In the genomic region with DNA sequence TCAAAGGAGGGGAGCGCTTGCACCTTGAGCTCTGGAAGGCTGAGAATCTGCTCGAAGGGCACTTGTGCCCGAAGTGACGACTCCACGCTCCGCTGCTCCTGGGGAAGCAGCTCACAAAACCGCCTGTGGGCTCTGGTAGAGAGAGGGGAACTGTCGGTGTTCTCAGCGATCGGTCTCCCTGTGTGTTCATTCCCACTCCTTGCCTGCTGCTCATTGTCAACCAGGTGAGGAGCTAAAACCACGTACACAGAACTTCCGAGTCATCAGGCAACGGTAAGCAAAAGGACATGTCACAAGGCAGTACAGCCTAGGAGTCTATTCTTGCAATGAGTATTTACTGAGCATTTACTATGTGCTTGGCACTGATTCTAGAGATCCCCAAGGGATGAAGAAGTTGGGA, we compare ENCODE assay signal across 9 cellular contexts. TPM values are rescaled to one million over a fixed set of nuclear protein-coding genes. Genes with fewer than 3 reads are reported as not detected.
A peak's percentile ranks its signal among the peaks of the same experiment; 100 is the strongest.
DNase-seq lines count a peak whose midpoint lies in the region; FAIRE-seq and TF ChIP-seq lines count a peak whose summit lies in the region.
"Had no signal": no experiment of that assay in that cellular context is flagged by ENCODE, and none has a peak within 500 bp of the region (broad histone marks: within the 10 kb centered on the region; RNA-seq: fewer than 3 reads in every experiment).

No MANE protein-coding gene starts in this region.

- dilution Hi-C loops in mammary epithelial cell (cut with HindIII; ENCODE audit: low sequenced_read_pairs): no loop called here

- in situ Hi-C loops in mammary epithelial cell (cut with MboI; ENCODE audit: low sequenced_read_pairs in 2 of 2): no loop called here

- no peaks in the 10 kb centered on the region for H3K9me3 Mint-ChIP-seq in neural crest cell

- H3K4me1 Mint-ChIP-seq in neural crest cell: peaks cover 15% of the 10 kb centered on the region

- H3K4me1 ChIP-seq in MM.1S (ENCODE audit: low read length): peaks cover 7% of the 10 kb centered on the region
- H3K4me1 ChIP-seq in mammary epithelial cell (ENCODE audit: insufficient read depth, low read length): peaks cover 5% of the 10 kb centered on the region

- no peak for TF ChIP-seq CTCF in MM.1S (IDR thresholded peaks at IDR 0.05; ENCODE audit: low read length)
- TF ChIP-seq CTCF in mammary epithelial cell (conservative IDR thresholded peaks at IDR 0.05 in 1 of 2, IDR thresholded peaks at IDR 0.05 in 1 of 2; ENCODE audit: extremely low read depth in 1 of 2, insufficient read depth in 1 of 2, low read depth in 1 of 2, low read length in 2 of 2): no peak
- TF ChIP-seq CTCF in neural crest cell (conservative IDR thresholded peaks at IDR 0.05): no peak

- CTCF ChIA-PET in mammary epithelial cell (lab: Charles Lee; ENCODE audit: low non-redundant PET): no interaction called here

- no peaks in the 10 kb centered on the region for H3K9me2 ChIP-seq in MM.1S (replicated peaks; ENCODE audit: insufficient read depth, low read length)

- DNase-seq in COLO668 (lab: John Stamatoyannopoulos, UW; ENCODE audit: unreplicated experiment) (peak; percentile 27), MM.1S (no peak), mammary epithelial cell (peak; percentile 40), neural crest cell (ENCODE audit: low read depth, low spot score) (no peak), NCI-H1092 (lab: John Stamatoyannopoulos, UW) (no peak), GM12892 (ENCODE audit: insufficient read length) (no peak), DMS 273 treated with DMSO at 0.1 percent for 48 hours (lab: John Stamatoyannopoulos, UW) (no peak)
- no peak for DNase-seq in stimulated activated naive CD4-positive, alpha-beta T cell treated with Interleukin-2 at 50 U/mL for 16 hours (lab: John Stamatoyannopoulos, UW)
- DNase-seq: trophoblast cell had no signal

- H3K9me3 ChIP-seq in MM.1S (replicated peaks; ENCODE audit: insufficient read depth, low read length) (no peaks in the 10 kb centered on the region), mammary epithelial cell (replicated peaks; ENCODE audit: insufficient read depth, low read length) (no peaks in the 10 kb centered on the region)

- TF ChIP-seq POLR2A in GM12892 (IDR thresholded peaks at IDR 0.05; ENCODE audit: low read depth, low read length): no peak

- H3K36me3 ChIP-seq in MM.1S (replicated peaks; ENCODE audit: insufficient read depth, low read length) (peaks cover 9% of the 10 kb centered on the region; the same call in 1 of the 2 replicates), mammary epithelial cell (ENCODE audit: insufficient read depth, low read length) (peaks cover 23% of the 10 kb centered on the region)

- H3K79me2 ChIP-seq in MM.1S (ENCODE audit: low read length) (peaks cover 11% of the 10 kb centered on the region), mammary epithelial cell (ENCODE audit: insufficient read depth, low read length) (peaks cover 33% of the 10 kb centered on the region)

- H3K9ac ChIP-seq in MM.1S (ENCODE audit: low read length) (peak overlapping the region; percentile 81; the same call in 1 of the 2 replicates), mammary epithelial cell (ENCODE audit: insufficient read depth, low read length) (no peak overlapping the region)

- no peak overlapping the region for H2AFZ ChIP-seq in MM.1S (ENCODE audit: low read length)
- H2AFZ ChIP-seq in mammary epithelial cell (ENCODE audit: low read depth, low read length): no peak overlapping the region

- peak overlapping the region; percentile 91 for H3K4me2 ChIP-seq in MM.1S (ENCODE audit: low read depth, low read length)
- no peak overlapping the region for H3K4me2 ChIP-seq in mammary epithelial cell (ENCODE audit: insufficient read depth, low read depth, low read length)

- H3K4me3 ChIP-seq in MM.1S (ENCODE audit: low read length) (peak overlapping the region; percentile 93), mammary epithelial cell (replicated peaks in 1 of 3; ENCODE audit: insufficient read depth in 1 of 3, low read depth in 2 of 3, low read length in 3 of 3) (peak overlapping the region in 1 of 3 experiments; percentile 18)

- intact Hi-C loops in mammary epithelial cell (cut with micrococcal nuclease): no loop called here

- 89% methylated on average over 9 of the region's 13 CpGs for WGBS in mammary epithelial cell (ENCODE audit: low coverage, missing lambda C conversion rate)

- no peak for FAIRE-seq in GM12892 (lab: Jason Lieb, UNC)

- no TSS peak for BruUV-seq in mammary epithelial cell (replicated peaks; lab: Mats Ljungman, UMichigan)

- H4K20me1 ChIP-seq in MM.1S (ENCODE audit: insufficient read depth, low read length) (no peaks in the 10 kb centered on the region), mammary epithelial cell (ENCODE audit: insufficient read depth, low read length) (no peaks in the 10 kb centered on the region)

- no peaks in the 10 kb centered on the region for H3K27me3 Mint-ChIP-seq in neural crest cell (ENCODE audit: low read depth)

- H3K27ac ChIP-seq in MM.1S (ENCODE audit: low read length) (no peak overlapping the region), mammary epithelial cell (ENCODE audit: insufficient read depth, low read depth, low read length) (no peak overlapping the region)

- H3K27me3 ChIP-seq in MM.1S (replicated peaks; ENCODE audit: insufficient read depth, low read length): no peaks in the 10 kb centered on the region
- H3K27me3 ChIP-seq in mammary epithelial cell (ENCODE audit: insufficient read depth, low read length): no peaks in the 10 kb centered on the region

- peaks cover 18% of the 10 kb centered on the region for H3F3A ChIP-seq in MM.1S (ENCODE audit: insufficient read depth, low read length)

- peaks cover 5% of the 10 kb centered on the region for H3K36me3 Mint-ChIP-seq in neural crest cell (ENCODE audit: low read depth)

- no peak overlapping the region for H3K27ac Mint-ChIP-seq in neural crest cell (ENCODE audit: unreplicated experiment)

- peak overlapping the region; percentile 81 for H3K4me3 Mint-ChIP-seq in neural crest cell

RNA-seq across cellular contexts. Expression of a gene that starts 1.5 kb away (rescaled TPM):
- total RNA-seq in mammary epithelial cell: 10 to 100 TPM; 14.8 to 74.6 TPM
- 115 TPM for polyA plus RNA-seq in mammary epithelial cell
- 42.4 TPM for polyA minus RNA-seq in mammary epithelial cell
- total RNA-seq in neural crest cell: 23.1 and 24.5 TPM in 2 replicates
- 82.3 TPM for polyA plus RNA-seq in GM12892 (2012; ENCODE audit: missing spikeins)

RNA-seq across cellular contexts. Expression of a gene that starts 1.8 kb away (rescaled TPM):
- total RNA-seq in mammary epithelial cell (1 to 10 TPM; 3.9 to 6.8 TPM), neural crest cell (5.8 and 7.0 TPM in 2 replicates)
- 2.6 TPM for polyA plus RNA-seq in mammary epithelial cell
- polyA minus RNA-seq in mammary epithelial cell: 7.6 TPM
- polyA plus RNA-seq in GM12892 (2012; ENCODE audit: missing spikeins): 3.2 TPM

RNA-seq across cellular contexts. Expression of a gene that starts 17.2 kb away (rescaled TPM):
- total RNA-seq in mammary epithelial cell: under 1 TPM; 0.17 to 0.21 TPM
- polyA plus RNA-seq in mammary epithelial cell: 0.02 TPM
- polyA minus RNA-seq in mammary epithelial cell: not detected
- 0.19 TPM in 1 of 2 replicates, not detected in the other for total RNA-seq in neural crest cell
- polyA plus RNA-seq in GM12892 (2012; ENCODE audit: missing spikeins): 0.23 TPM

RNA-seq across cellular contexts. Expression of a gene that starts 31.1 kb away (rescaled TPM):
- total RNA-seq in mammary epithelial cell (100 to 1,000 TPM in 1 of 2 donors, 10 to 100 TPM in 1; 44.3 to 108 TPM), neural crest cell (24.0 and 26.3 TPM in 2 replicates)
- 85.9 TPM for polyA plus RNA-seq in mammary epithelial cell
- 152 TPM for polyA minus RNA-seq in mammary epithelial cell
- polyA plus RNA-seq in GM12892 (2012; ENCODE audit: missing spikeins): 7.3 TPM

RNA-seq across cellular contexts. Expression of a gene that starts 33.3 kb away (rescaled TPM):
- total RNA-seq in mammary epithelial cell (10 to 100 TPM; 55.3 to 77.2 TPM), neural crest cell (126 and 132 TPM in 2 replicates)
- 36.4 TPM for polyA plus RNA-seq in mammary epithelial cell
- polyA minus RNA-seq in mammary epithelial cell: 11.9 TPM
- polyA plus RNA-seq in GM12892 (2012; ENCODE audit: missing spikeins): 14.8 TPM

Comparison
In these comparisons a context has a peak if more than half of its experiments do, and no peak if none do; other contexts are left out.
1. DNase-seq: peak in COLO668 (single experiment) and mammary epithelial cell (single experiment); none in MM.1S (single experiment), neural crest cell (single experiment), stimulated activated naive CD4-positive, alpha-beta T cell treated with Interleukin-2 at 50 U/mL for 16 hours (single experiment), NCI-H1092 (single experiment), GM12892 (single experiment) and DMS 273 treated with DMSO at 0.1 percent for 48 hours (single experiment).